14 cellular contexts compared by ENCODE assay signal in genomic region chr11:83174008-83174407, GRCh38. TPM values are rescaled to one million over a fixed set of nuclear protein-coding genes. Genes with fewer than 3 reads are reported as not detected.
DNase-seq lines count a peak whose midpoint lies in the region; ATAC-seq and TF ChIP-seq lines count a peak whose summit lies in the region.
"Had no signal": no experiment of that assay in that cellular context is flagged by ENCODE, and none has a peak within 500 bp of the region (broad histone marks: within the 10 kb centered on the region; RNA-seq: fewer than 3 reads in every experiment).

No MANE protein-coding gene starts in this region.

- H3K9me3 Mint-ChIP-seq in activated CD4-positive, alpha-beta T cell treated with anti-CD3 and anti-CD28 coated beads for 36 hours (ENCODE audit: low read depth): no peaks in the 10 kb centered on the region

- H3K36me3 ChIP-seq in psoas muscle (ENCODE audit: insufficient read depth in 1 of 2, low read depth in 1 of 2) (peaks cover 2 to 97% of the 10 kb centered on the region in 2 donors), ovary (no peaks in the 10 kb centered on the region)

- no peak for TF ChIP-seq EP300 in ovary (IDR thresholded peaks at IDR 0.05)

- peak; percentile 41 for ATAC-seq in activated CD4-positive, alpha-beta T cell treated with anti-CD3 and anti-CD28 coated beads for 36 hours
- ATAC-seq in GM21825 (IDR thresholded peaks at IDR 0.05; ENCODE audit: unreplicated experiment) (peak; percentile 54), psoas muscle (peak in 3 of 4 donors; percentile 17 to 52 (median 48)), HG03571 (IDR thresholded peaks at IDR 0.05; ENCODE audit: unreplicated experiment) (no peak), HG03280 (IDR thresholded peaks at IDR 0.05; ENCODE audit: unreplicated experiment) (no peak)
- ATAC-seq: left colon, PC-3 had no signal

- H3K27me3 Mint-ChIP-seq in activated CD4-positive, alpha-beta T cell treated with anti-CD3 and anti-CD28 coated beads for 36 hours: no peaks in the 10 kb centered on the region
- H3K27me3 Mint-ChIP-seq: progenitor cell of endocrine pancreas had no signal

- H3K4me1 Mint-ChIP-seq in activated CD4-positive, alpha-beta T cell treated with anti-CD3 and anti-CD28 coated beads for 36 hours: peaks cover 68% of the 10 kb centered on the region

- no peak overlapping the region for H3K27ac ChIP-seq in psoas muscle
- no peak overlapping the region for H3K27ac ChIP-seq in ovary

- H3K4me3 ChIP-seq in psoas muscle (no peak overlapping the region), ovary (no peak overlapping the region)

- intact Hi-C loops in activated CD4-positive, alpha-beta T cell treated with anti-CD3 and anti-CD28 coated beads for 36 hours (cut with DNase I, micrococcal nuclease): no loop called here
- intact Hi-C loops in psoas muscle (cut with DNase I): no loop called here
- intact Hi-C loops in ovary (cut with DNase I): no loop called here

- peaks cover 64% of the 10 kb centered on the region for H3K36me3 Mint-ChIP-seq in activated CD4-positive, alpha-beta T cell treated with anti-CD3 and anti-CD28 coated beads for 36 hours (ENCODE audit: low read depth)

- H3K4me3 Mint-ChIP-seq in activated CD4-positive, alpha-beta T cell treated with anti-CD3 and anti-CD28 coated beads for 36 hours: no peak overlapping the region

- no peaks in the 10 kb centered on the region for H3K27me3 ChIP-seq in psoas muscle (ENCODE audit: insufficient read depth in 3 of 3, low read length in 2 of 3)
- H3K27me3 ChIP-seq in ovary: no peaks in the 10 kb centered on the region

- H3K4me1 ChIP-seq in psoas muscle (peaks cover 57% of the 10 kb centered on the region), ovary (ENCODE audit: insufficient read depth) (peaks cover 9% of the 10 kb centered on the region)

- peak overlapping the region; percentile 25 for H3K27ac Mint-ChIP-seq in activated CD4-positive, alpha-beta T cell treated with anti-CD3 and anti-CD28 coated beads for 36 hours
- H3K27ac Mint-ChIP-seq: progenitor cell of endocrine pancreas had no signal

- TF ChIP-seq POLR2A in ovary (IDR thresholded peaks at IDR 0.05): no peak

- POLR2A ChIA-PET in activated CD4-positive, alpha-beta T cell treated with anti-CD3 and anti-CD28 coated beads for 36 hours (lab: Charles Lee): interaction anchor here (0.6 kb wide), 1 partner anchor 183 kb away, joined by 3 read pairs; no protein-coding TSS in a partner anchor

- CTCF ChIA-PET in activated CD4-positive, alpha-beta T cell treated with anti-CD3 and anti-CD28 coated beads for 36 hours (lab: Charles Lee): interaction anchor here (0.6 to 2.1 kb wide), 7 partner anchors 13 to 272 kb away, joined by 3 to 5 read pairs (median 4); partner anchors contain the start of genes DDIAS and PCF11

- DNase-seq in activated CD4-positive, alpha-beta T cell treated with anti-CD3 and anti-CD28 coated beads for 36 hours: no peak
- DNase-seq in activated CD4-positive, alpha-beta T cell treated with anti-CD3 and anti-CD28 coated beads, Interleukin-2, amount 50 U/mL, for 4 hours: no peak
- DNase-seq in RPMI8226: peak; percentile 47
- DNase-seq in psoas muscle: no peak
- no peak for DNase-seq in ovary
- DNase-seq: cortex of kidney, foreskin fibroblast, left colon, NCI-H2029 treated with DMSO at 0.1 percent for 48 hours, PC-3 had no signal

- H3K9me3 ChIP-seq in psoas muscle (no peaks in the 10 kb centered on the region), ovary (no peaks in the 10 kb centered on the region)

- TF ChIP-seq CTCF in psoas muscle (IDR thresholded peaks at IDR 0.05): no peak
- TF ChIP-seq CTCF in ovary (IDR thresholded peaks at IDR 0.05): no peak

RNA-seq across cellular contexts. Expression of gene PCF11, which starts 17.1 kb away (rescaled TPM):
- 10 to 100 TPM; 55.3 to 70.8 TPM for total RNA-seq in activated CD4-positive, alpha-beta T cell treated with anti-CD3 and anti-CD28 coated beads for 36 hours
- 10 to 100 TPM; 31.4 to 57.4 (median 47.3) TPM for total RNA-seq in psoas muscle
- 10 to 100 TPM; 19.2 to 29.6 (median 25.3) TPM for polyA plus RNA-seq in psoas muscle
- 100 to 1,000 TPM in 1 of 7 donors, 10 to 100 TPM in 6; 54.0 to 107 (median 67.0) TPM for total RNA-seq in ovary
- polyA plus RNA-seq in ovary: 10 to 100 TPM; 38.0 to 38.1 TPM

RNA-seq across cellular contexts. Expression of gene ANKRD42, which starts 19.5 kb away (rescaled TPM):
- total RNA-seq in activated CD4-positive, alpha-beta T cell treated with anti-CD3 and anti-CD28 coated beads for 36 hours: 1 to 10 TPM; 3.1 to 4.9 TPM
- total RNA-seq in psoas muscle (1 to 10 TPM; 3.6 to 4.6 (median 3.7) TPM), ovary (10 to 100 TPM; 12.4 to 21.7 (median 14.0) TPM)
- polyA plus RNA-seq in psoas muscle (1 to 10 TPM; 1.6 to 9.1 (median 3.0) TPM), ovary (10 to 100 TPM in 1 of 2 donors, 1 to 10 TPM in 1; 5.6 to 15.1 TPM)

Comparison
In these comparisons a context has a peak if more than half of its experiments do, and no peak if none do; other contexts are left out.
1. ATAC-seq: peak in activated CD4-positive, alpha-beta T cell treated with anti-CD3 and anti-CD28 coated beads for 36 hours (single experiment), GM21825 (single experiment) and psoas muscle (3 of 4); none in HG03571 (single experiment) and HG03280 (single experiment).